Comparison of ENCODE assay signal across 12 cellular contexts in genomic region chr11:64661146-64661545, GRCh38.
DNase-seq lines count a peak whose midpoint lies in the region; ATAC-seq and TF ChIP-seq lines count a peak whose summit lies in the region.
"Had no signal": no experiment of that assay in that cellular context is flagged by ENCODE, and none has a peak within 500 bp of the region (broad histone marks: within the 10 kb centered on the region; RNA-seq: fewer than 3 reads in every experiment).

No MANE protein-coding gene starts in this region.

- no peak overlapping the region for H3K14ac ChIP-seq in trophoblast cell (ENCODE audit: low read length)

- no peak overlapping the region for H3K4me3 ChIP-seq in Panc1 (ENCODE audit: low read depth in 2 of 2, low read length in 2 of 2)
- no peak overlapping the region for H3K4me3 ChIP-seq in fibroblast of pulmonary artery (replicated peaks; ENCODE audit: low read depth, low read length)
- H3K4me3 ChIP-seq in trophoblast cell (ENCODE audit: low read depth, low read length): no peak overlapping the region

- H2BK12ac ChIP-seq in trophoblast cell (ENCODE audit: low read length): no peak overlapping the region

- H3K4me1 ChIP-seq in Panc1 (ENCODE audit: control insufficient read depth, insufficient read depth, low read length) (no peaks in the 10 kb centered on the region), trophoblast cell (ENCODE audit: control insufficient read depth in 1 of 2, insufficient read depth in 2 of 2, low read length in 2 of 2) (peaks cover 5 to 10% of the 10 kb centered on the region in 2 experiments)

- H3K9me3 ChIP-seq in Panc1 (ENCODE audit: control insufficient read depth, insufficient read depth, low read depth, low read length) (no peaks in the 10 kb centered on the region), trophoblast cell (ENCODE audit: insufficient read depth, low read depth, low read length) (peaks cover 3% of the 10 kb centered on the region)

- H3K4me2 ChIP-seq in trophoblast cell (ENCODE audit: low read length): no peak overlapping the region

- BruUV-seq in Panc1 (replicated peaks; lab: Mats Ljungman, UMichigan): no TSS peak

- no peaks in the 10 kb centered on the region for H3K36me3 ChIP-seq in Panc1 (ENCODE audit: control insufficient read depth, insufficient read depth, low read length)
- no peaks in the 10 kb centered on the region for H3K36me3 ChIP-seq in trophoblast cell (ENCODE audit: control insufficient read depth in 1 of 2, insufficient read depth in 2 of 2, low read length in 2 of 2)

- no peak overlapping the region for H2AFZ ChIP-seq in trophoblast cell (ENCODE audit: insufficient read depth, low read length, poor library complexity)

- no peaks in the 10 kb centered on the region for H3K27me3 ChIP-seq in Panc1 (ENCODE audit: control insufficient read depth, insufficient read depth, low read length)
- no peaks in the 10 kb centered on the region for H3K27me3 ChIP-seq in trophoblast cell (ENCODE audit: insufficient read depth, low read length)

- H3K4ac ChIP-seq in trophoblast cell (ENCODE audit: low read depth, low read length): no peak overlapping the region

- CTCF ChIA-PET in Panc1 (lab: Charles Lee): no interaction called here

- no peaks in the 10 kb centered on the region for H3K79me1 ChIP-seq in trophoblast cell (ENCODE audit: low read length)

- WGBS in trophoblast cell (ENCODE audit: extremely low coverage, insufficient coverage, insufficient read length): no CpG with 5 or more reads among the region's 6 CpGs

- intact Hi-C loops in Panc1 (cut with micrococcal nuclease; ENCODE audit: unreplicated experiment): no loop called here

- no peak overlapping the region for H3K18ac ChIP-seq in trophoblast cell (ENCODE audit: low read length)

- no peak overlapping the region for H2BK120ac ChIP-seq in trophoblast cell (ENCODE audit: insufficient read depth, low read length, poor library complexity)

- peak; percentile 15; the same call in 1 of the 2 replicates for ATAC-seq in Panc1
- no peak for ATAC-seq in HG02763 (IDR thresholded peaks at IDR 0.05; ENCODE audit: unreplicated experiment)
- no peak for ATAC-seq in GM21717 (IDR thresholded peaks at IDR 0.05; ENCODE audit: unreplicated experiment)

- H3K79me2 ChIP-seq in trophoblast cell (ENCODE audit: control insufficient read depth, insufficient read depth, low read length, poor library complexity): no peaks in the 10 kb centered on the region

- H3K23ac ChIP-seq in trophoblast cell (ENCODE audit: low read length): no peak overlapping the region

- H2BK5ac ChIP-seq in trophoblast cell (ENCODE audit: low read depth, low read length, poor library complexity): no peak overlapping the region

- no peak overlapping the region for H4K8ac ChIP-seq in trophoblast cell (ENCODE audit: low read depth, low read length)

- H4K12ac ChIP-seq in trophoblast cell (ENCODE audit: low read depth, low read length): no peak overlapping the region

- DNase-seq in AG09319 (ENCODE audit: extremely low read depth, low read depth) (peak; percentile 45), Panc1 (ENCODE audit: low read depth, low spot score) (no peak), fibroblast of pulmonary artery (ENCODE audit: low read depth) (peak; percentile 62), trophoblast cell (peak; percentile 70 to 76), NCI-H1694 treated with DMSO at 0.1 percent for 48 hours (lab: John Stamatoyannopoulos, UW) (no peak)
- no peak for DNase-seq in NK-92 treated with Interleukin-12 subunit alpha and Interleukin-12 subunit beta, amount 100 ng/mL, for 24 hours (lab: John Stamatoyannopoulos, UW)
- DNase-seq: activated CD4-positive, alpha-beta memory T cell treated with anti-CD3 and anti-CD28 coated beads, Interleukin-2, amount 10 ng/mL, durations not matched to agents 7 days and 5 days; activated naive CD8-positive, alpha-beta T cell treated with anti-CD3 and anti-CD28 coated beads, Interleukin-2, amount 10 ng/mL, durations not matched to agents 7 days and 5 days; NCI-H1048 had no signal

- TF ChIP-seq CTCF in AG09319 (IDR thresholded peaks at IDR 0.05; ENCODE audit: low read depth, low read length) (no peak), Panc1 (IDR thresholded peaks at IDR 0.05) (no peak), fibroblast of pulmonary artery (IDR thresholded peaks at IDR 0.05; ENCODE audit: low read length, missing control alignments) (no peak)

- in situ Hi-C loops in Panc1 (cut with HindIII; ENCODE audit: low pct_unique_long_range_greater_than_20kb, low sequenced_read_pairs): no loop called here

- no peak overlapping the region for H4K91ac ChIP-seq in trophoblast cell (ENCODE audit: low read depth, low read length)

- H2AK5ac ChIP-seq in trophoblast cell (ENCODE audit: low read length): no peak overlapping the region

- POLR2A ChIA-PET in Panc1 (lab: Charles Lee): no interaction called here

- no peak overlapping the region for H3K27ac ChIP-seq in Panc1 (ENCODE audit: low read length)
- H3K27ac ChIP-seq in trophoblast cell (ENCODE audit: low read depth, low read length): no peak overlapping the region
- H3K27ac ChIP-seq: C4-2B had no signal

- no peak overlapping the region for H3K9ac ChIP-seq in trophoblast cell (ENCODE audit: low read length)

Comparison
In these comparisons a context has a peak if more than half of its experiments do, and no peak if none do; other contexts are left out.
1. DNase-seq: peak in AG09319 (single experiment), fibroblast of pulmonary artery (single experiment) and trophoblast cell (2 of 2); none in Panc1 (single experiment), NK-92 treated with Interleukin-12 subunit alpha and Interleukin-12 subunit beta, amount 100 ng/mL, for 24 hours (single experiment) and NCI-H1694 treated with DMSO at 0.1 percent for 48 hours (single experiment).